ENCODE assay signal across 1 cellular context in genomic region chr12:122306407-122306806, GRCh38.
TF ChIP-seq lines count a peak whose summit lies in the region.

No MANE protein-coding gene starts in this region.

TF ChIP-seq in H1, 55 proteins besides CTCF, POLR2A, EP300 and RAD21:
- no peak for TF ChIP-seq ASH2L (IDR thresholded peaks at IDR 0.05; ENCODE audit: low read length)
- TF ChIP-seq SIN3A (conservative IDR thresholded peaks at IDR 0.05 in 1 of 2, IDR thresholded peaks at IDR 0.05 in 1 of 2; ENCODE audit: low read depth in 1 of 2, low read length in 2 of 2), result no peak
- peak; percentile 56; the same call in 1 of the 2 replicates for TF ChIP-seq YY1 (IDR thresholded peaks at IDR 0.05; ENCODE audit: low read depth, low read length)
- TF ChIP-seq NRF1 (IDR thresholded peaks at IDR 0.05; ENCODE audit: low read depth, low read length), result no peak
- TF ChIP-seq CHD1 (IDR thresholded peaks at IDR 0.05; ENCODE audit: low read depth, low read length), result no peak
- TF ChIP-seq RNF2 (IDR thresholded peaks at IDR 0.05; ENCODE audit: borderline replicate concordance, low read depth, low read length, missing control alignments, poor library complexity, severe bottlenecking), result no peak
- no peak for TF ChIP-seq CBX8 (IDR thresholded peaks at IDR 0.05; ENCODE audit: borderline replicate concordance, low read depth, low read length)
TF ChIP-seq in H1: peak in this region for 1.
